ENCODE assay signal across 8 cellular contexts in genomic region chr1:167059045-167059728, GRCh38. TPM values are rescaled to one million over a fixed set of nuclear protein-coding genes. Genes with fewer than 3 reads are reported as not detected.
DNase-seq lines count a peak whose midpoint lies in the region; ATAC-seq and TF ChIP-seq lines count a peak whose summit lies in the region.

No MANE protein-coding gene starts in this region.

- H3K79me2 ChIP-seq in SK-N-SH (ENCODE audit: insufficient read depth), result no peaks in the 10 kb centered on the region

- H3K9me3 ChIP-seq in SK-N-SH, result no peaks in the 10 kb centered on the region
- no peaks in the 10 kb centered on the region for H3K9me3 ChIP-seq in heart right ventricle
- no peaks in the 10 kb centered on the region for H3K9me3 ChIP-seq in uterus

- no peak for TF ChIP-seq POLR2A in uterus (IDR thresholded peaks at IDR 0.05)

- intact Hi-C loops in heart right ventricle (cut with DNase I), result loop anchor here in 8 of 10 donors (2.0 to 10.0 kb wide), 9 partner anchors 82 to 177 kb away; partner anchors contain the start of gene ILDR2 (in 3 of the 8)
- intact Hi-C loops in uterus (cut with DNase I; ENCODE audit: low total_unique reads), result no loop called here

- H3K36me3 ChIP-seq in SK-N-SH (replicated peaks in 1 of 2; ENCODE audit: control insufficient read depth in 1 of 2, insufficient read depth in 2 of 2, low read length in 1 of 2) (no peaks in the 10 kb centered on the region), heart right ventricle (no peaks in the 10 kb centered on the region), uterus (no peaks in the 10 kb centered on the region)

- peak; percentile 95 for TF ChIP-seq CTCF in SK-N-SH (IDR thresholded peaks at IDR 0.05)
- TF ChIP-seq CTCF in heart right ventricle (IDR thresholded peaks at IDR 0.05), result peak; percentile 91 to 98 (median 96)
- TF ChIP-seq CTCF in uterus (IDR thresholded peaks at IDR 0.05), result peak; percentile 76 to 96 (median 86)

- CTCF ChIA-PET in SK-N-SH (lab: Yijun Ruan, JAX), result interaction anchor here (0.6 to 19.2 kb wide), 81 partner anchors 8 to 836 kb away, joined by 3 to 769 read pairs (median 4); partner anchors contain the start of genes CREG1, GPA33, POU2F1 and STYXL2

- no peak overlapping the region for H3K27ac ChIP-seq in SK-N-SH (ENCODE audit: low read depth in 2 of 2, low read length in 1 of 2)
- H3K27ac ChIP-seq in heart right ventricle, result no peak overlapping the region
- H3K27ac ChIP-seq in uterus, result no peak overlapping the region

- no peak for TF ChIP-seq EP300 in SK-N-SH (IDR thresholded peaks at IDR 0.05; ENCODE audit: borderline replicate concordance in 1 of 2, low read depth in 1 of 2, low read length in 1 of 2)

- no peak overlapping the region for H3K4me2 ChIP-seq in SK-N-SH

- peak; percentile 79 for TF ChIP-seq RAD21 in SK-N-SH (IDR thresholded peaks at IDR 0.05; ENCODE audit: low read length)

- H3K4me3 ChIP-seq in SK-N-SH (ENCODE audit: low read depth in 2 of 2, low read length in 1 of 2) (peak overlapping the region in 1 of 2 experiments; percentile 29; a peak in 2 of 4 replicates), heart right ventricle (peak overlapping the region in 3 of 10 donors; percentile 17 to 20 (median 19)), uterus (no peak overlapping the region)

- ATAC-seq in heart right ventricle, result peak in 7 of 8 donors; percentile 55 to 72 (median 61)

- DNase-seq in NCI-H510A treated with DMSO at 0.1 percent for 48 hours (lab: John Stamatoyannopoulos, UW) (peak; percentile 40), NCI-H510A (lab: John Stamatoyannopoulos, UW) (no peak), LoVo (ENCODE audit: low spot score) (peak; percentile 59), SK-N-SH (peak; percentile 69), heart right ventricle (peak; percentile 59 to 71), putamen (ENCODE audit: low spot score) (peak; percentile 20), uterus (peak; percentile 69 to 74)
- DNase-seq in activated naive CD4-positive, alpha-beta T cell treated with anti-CD3 and anti-CD28 coated beads, Interleukin-2, amount 50 U/mL, for 16 hours, result peak; percentile 70

- 11% methylated on average over 15 of the region's 16 CpGs for WGBS in SK-N-SH (ENCODE audit: low lambda C conversion rate)
- WGBS in heart right ventricle, 2 donors, result 8 to 10% methylated on average over 16 of the region's 16 CpGs

- H3K4me1 ChIP-seq in SK-N-SH (ENCODE audit: control insufficient read depth in 1 of 2, insufficient read depth in 2 of 2, low read depth in 1 of 2, low read length in 1 of 2) (peaks cover 0 to 5% of the 10 kb centered on the region in 2 experiments; a peak in 1 of 4 replicates), heart right ventricle (peaks cover 0 to 8% (median 5%) of the 10 kb centered on the region in 9 donors), uterus (no peaks in the 10 kb centered on the region)

- H3K9me2 ChIP-seq in SK-N-SH, result no peaks in the 10 kb centered on the region

- POLR2A ChIA-PET in SK-N-SH (lab: Yijun Ruan, JAX), result interaction anchor here (1.5 kb wide), 1 partner anchor 149 kb away, joined by 5 read pairs; no protein-coding TSS in a partner anchor

- no peaks in the 10 kb centered on the region for H4K20me1 ChIP-seq in SK-N-SH (ENCODE audit: insufficient read depth)

- no peak overlapping the region for H3K9ac ChIP-seq in SK-N-SH

- no peaks in the 10 kb centered on the region for H3F3A ChIP-seq in SK-N-SH (replicated peaks; ENCODE audit: insufficient read depth)

- H3K27me3 ChIP-seq in SK-N-SH (ENCODE audit: insufficient read depth) (no peaks in the 10 kb centered on the region), heart right ventricle (peaks cover 0 to 13% (median 0%) of the 10 kb centered on the region in 7 donors), uterus (no peaks in the 10 kb centered on the region)

- H2AFZ ChIP-seq in SK-N-SH (ENCODE audit: low read depth), result peak overlapping the region; percentile 80

TF ChIP-seq in SK-N-SH, 30 proteins besides CTCF, POLR2A, EP300 and RAD21:
- TF ChIP-seq, protein P1, sequence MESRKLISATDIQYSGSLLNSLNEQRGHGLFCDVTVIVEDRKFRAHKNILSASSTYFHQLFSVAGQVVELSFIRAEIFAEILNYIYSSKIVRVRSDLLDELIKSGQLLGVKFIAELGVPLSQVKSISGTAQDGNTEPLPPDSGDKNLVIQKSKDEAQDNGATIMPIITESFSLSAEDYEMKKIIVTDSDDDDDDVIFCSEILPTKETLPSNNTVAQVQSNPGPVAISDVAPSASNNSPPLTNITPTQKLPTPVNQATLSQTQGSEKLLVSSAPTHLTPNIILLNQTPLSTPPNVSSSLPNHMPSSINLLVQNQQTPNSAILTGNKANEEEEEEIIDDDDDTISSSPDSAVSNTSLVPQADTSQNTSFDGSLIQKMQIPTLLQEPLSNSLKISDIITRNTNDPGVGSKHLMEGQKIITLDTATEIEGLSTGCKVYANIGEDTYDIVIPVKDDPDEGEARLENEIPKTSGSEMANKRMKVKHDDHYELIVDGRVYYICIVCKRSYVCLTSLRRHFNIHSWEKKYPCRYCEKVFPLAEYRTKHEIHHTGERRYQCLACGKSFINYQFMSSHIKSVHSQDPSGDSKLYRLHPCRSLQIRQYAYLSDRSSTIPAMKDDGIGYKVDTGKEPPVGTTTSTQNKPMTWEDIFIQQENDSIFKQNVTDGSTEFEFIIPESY (IDR thresholded peaks at IDR 0.05; ENCODE audit: borderline replicate concordance, low read depth), result no peak
- no peak for TF ChIP-seq MAX (IDR thresholded peaks at IDR 0.05; ENCODE audit: low read depth)
- peak; percentile 83 for TF ChIP-seq SMC3 (IDR thresholded peaks at IDR 0.05; ENCODE audit: low read depth, low read length)

RNA-seq across cellular contexts. Expression of gene GPA33, which starts 31.0 kb away (rescaled TPM):
- polyA plus RNA-seq in SK-N-SH (2012; rRNA removed) (not detected in 2 replicates), heart right ventricle (under 1 TPM; 0.16 to 0.29 TPM)
- polyA plus RNA-seq in SK-N-SH (2012; cell fraction: cytosol; rRNA removed), result not detected in 2 replicates
- not detected in 2 replicates for polyA plus RNA-seq in SK-N-SH (2012; cell fraction: nucleus; rRNA removed)
- total RNA-seq in heart right ventricle (1 to 10 TPM in 7 of 10 donors, under 1 TPM in 2, not detected in 1; 0.15 to 5.8 (median 2.1) TPM), uterus (under 1 TPM in 1 of 4 donors, not detected in 3; 0.29 TPM)

RNA-seq across cellular contexts. Expression of gene STYXL2, which starts 34.7 kb away (rescaled TPM):
- polyA plus RNA-seq in SK-N-SH (2012; rRNA removed) (not detected in 2 replicates), heart right ventricle (10 to 100 TPM; 32.4 to 53.3 TPM)
- polyA plus RNA-seq in SK-N-SH (2012; cell fraction: cytosol; rRNA removed), result not detected in 2 replicates
- not detected in 2 replicates for polyA plus RNA-seq in SK-N-SH (2012; cell fraction: nucleus; rRNA removed)
- total RNA-seq in heart right ventricle (100 to 1,000 TPM; 102 to 638 (median 243) TPM), uterus (1 to 10 TPM in 1 of 4 donors, not detected in 3; 1.2 TPM)

Comparison
In these comparisons a context has a peak if more than half of its experiments do, and no peak if none do; other contexts are left out.
1. RNA of gene STYXL2, which starts 34.7 kb away (total RNA-seq): 102 to 638 TPM in heart right ventricle; 1.2 TPM in uterus; every median in the first group is over 10 times any median in the second.
2. Peak in every context shown above with its lines, with median percentiles within 50 percentile points of each other: CTCF ChIP-seq.